27 cellular contexts compared by ENCODE assay signal in genomic region chr2:177885828-177886466, GRCh38.
"Had no signal": no experiment of that assay in that cellular context is flagged by ENCODE, and none has a peak within 500 bp of the region (broad histone marks: within the 10 kb centered on the region; RNA-seq: fewer than 3 reads in every experiment).

No MANE protein-coding gene starts in this region.

- DNase-seq: activated B cell treated with CpG ODN at 0.5 μM for 24 hours; activated CD4-positive, alpha-beta T cell treated with anti-CD3 and anti-CD28 coated beads for 1 hour; activated CD4-positive, alpha-beta T cell treated with anti-CD3 and anti-CD28 coated beads, Interleukin-2, amount 10 ng/mL, durations not matched to agents 24 days and 14 days; activated CD4-positive, alpha-beta T cell treated with anti-CD3 and anti-CD28 coated beads, Interleukin-2, amount 50 U/mL, for 48 hours; activated CD8-positive, alpha-beta memory T cell treated with anti-CD3 and anti-CD28 coated beads, Interleukin-2, amount 10 ng/mL, durations not matched to agents 7 days and 5 days; activated effector memory CD4-positive, alpha-beta T cell treated with anti-CD3 and anti-CD28 coated beads, Interleukin-2, amount 50 U/mL, for 16 hours; activated naive CD4-positive, alpha-beta T cell treated with Interleukin-2 at 50 U/mL for 16 hours; activated naive CD8-positive, alpha-beta T cell treated with anti-CD3 and anti-CD28 coated beads, Interleukin-2, amount 50 U/mL, for 24 hours; activated T-cell treated with anti-CD3 and anti-CD28 coated beads, Interleukin-2, amount 50 U/mL, for 24 hours; amniotic stem cell; body of pancreas; Karpas-422; NCI-H1105; NCI-H1436; NCI-H1694 treated with DMSO at 0.1 percent for 48 hours; NCI-H2029 treated with DMSO at 0.1 percent for 48 hours; NCI-H345; NCI-H510A; NCI-H526 treated with DMSO at 0.1 percent for 48 hours; NCI-H82; T-cell; T-helper 2 cell; T1000 had no signal

- H3K4me1 ChIP-seq: ascending aorta, body of pancreas had no signal

- H3K36me3 Mint-ChIP-seq: activated CD8-positive, alpha-beta memory T cell treated with anti-CD3 and anti-CD28 coated beads, Interleukin-2, amount 10 ng/mL, durations not matched to agents 7 days and 5 days; activated naive CD4-positive, alpha-beta T cell treated with anti-CD3 and anti-CD28 coated beads, Interleukin-2, amount 50 U/mL, for 72 hours; T-cell had no signal

- H3K9me3 ChIP-seq: ascending aorta, body of pancreas had no signal

- H3K4me3 ChIP-seq: ascending aorta, body of pancreas, SK-N-MC had no signal

- H3K27me3 ChIP-seq: ascending aorta, body of pancreas had no signal

- H3K27ac ChIP-seq: ascending aorta, body of pancreas, SK-N-MC had no signal

- H3K36me3 ChIP-seq: ascending aorta had no signal

- ATAC-seq: activated CD8-positive, alpha-beta memory T cell treated with anti-CD3 and anti-CD28 coated beads, Interleukin-2, amount 10 ng/mL, durations not matched to agents 7 days and 5 days; activated naive CD4-positive, alpha-beta T cell treated with anti-CD3 and anti-CD28 coated beads, Interleukin-2, amount 50 U/mL, for 72 hours; activated naive CD8-positive, alpha-beta T cell treated with anti-CD3 and anti-CD28 coated beads, Interleukin-2, amount 50 U/mL, for 24 hours; body of pancreas; Right ventricle myocardium inferior; T-cell had no signal

- H3K9me3 Mint-ChIP-seq: activated CD4-positive, alpha-beta T cell treated with anti-CD3 and anti-CD28 coated beads, Interleukin-2, amount 10 ng/mL, durations not matched to agents 24 days and 14 days; activated naive CD4-positive, alpha-beta T cell treated with anti-CD3 and anti-CD28 coated beads, Interleukin-2, amount 50 U/mL, for 72 hours; activated naive CD8-positive, alpha-beta T cell treated with anti-CD3 and anti-CD28 coated beads, Interleukin-2, amount 50 U/mL, for 24 hours; activated T-cell treated with anti-CD3 and anti-CD28 coated beads, Interleukin-2, amount 50 U/mL, for 24 hours; T-cell had no signal

- H3K4me1 Mint-ChIP-seq: activated B cell treated with CpG ODN at 0.5 μM for 24 hours; activated CD4-positive, alpha-beta T cell treated with anti-CD3 and anti-CD28 coated beads, Interleukin-2, amount 10 ng/mL, durations not matched to agents 24 days and 14 days; activated CD8-positive, alpha-beta memory T cell treated with anti-CD3 and anti-CD28 coated beads, Interleukin-2, amount 10 ng/mL, durations not matched to agents 7 days and 5 days; activated naive CD8-positive, alpha-beta T cell treated with anti-CD3 and anti-CD28 coated beads, Interleukin-2, amount 50 U/mL, for 24 hours; T-cell had no signal

- H3K27me3 Mint-ChIP-seq: activated B cell treated with CpG ODN at 0.5 μM for 24 hours; activated naive CD8-positive, alpha-beta T cell treated with anti-CD3 and anti-CD28 coated beads, Interleukin-2, amount 50 U/mL, for 24 hours; activated T-cell treated with anti-CD3 and anti-CD28 coated beads, Interleukin-2, amount 50 U/mL, for 24 hours; T-cell had no signal

- H3K4me3 Mint-ChIP-seq: activated B cell treated with CpG ODN at 0.5 μM for 24 hours; activated CD4-positive, alpha-beta T cell treated with anti-CD3 and anti-CD28 coated beads, Interleukin-2, amount 10 ng/mL, durations not matched to agents 24 days and 14 days; activated CD8-positive, alpha-beta memory T cell treated with anti-CD3 and anti-CD28 coated beads, Interleukin-2, amount 10 ng/mL, durations not matched to agents 7 days and 5 days; activated naive CD8-positive, alpha-beta T cell treated with anti-CD3 and anti-CD28 coated beads, Interleukin-2, amount 50 U/mL, for 24 hours; activated T-cell treated with anti-CD3 and anti-CD28 coated beads, Interleukin-2, amount 50 U/mL, for 24 hours; T-cell had no signal
